8 cellular contexts compared by ENCODE assay signal in the genomic region with DNA sequence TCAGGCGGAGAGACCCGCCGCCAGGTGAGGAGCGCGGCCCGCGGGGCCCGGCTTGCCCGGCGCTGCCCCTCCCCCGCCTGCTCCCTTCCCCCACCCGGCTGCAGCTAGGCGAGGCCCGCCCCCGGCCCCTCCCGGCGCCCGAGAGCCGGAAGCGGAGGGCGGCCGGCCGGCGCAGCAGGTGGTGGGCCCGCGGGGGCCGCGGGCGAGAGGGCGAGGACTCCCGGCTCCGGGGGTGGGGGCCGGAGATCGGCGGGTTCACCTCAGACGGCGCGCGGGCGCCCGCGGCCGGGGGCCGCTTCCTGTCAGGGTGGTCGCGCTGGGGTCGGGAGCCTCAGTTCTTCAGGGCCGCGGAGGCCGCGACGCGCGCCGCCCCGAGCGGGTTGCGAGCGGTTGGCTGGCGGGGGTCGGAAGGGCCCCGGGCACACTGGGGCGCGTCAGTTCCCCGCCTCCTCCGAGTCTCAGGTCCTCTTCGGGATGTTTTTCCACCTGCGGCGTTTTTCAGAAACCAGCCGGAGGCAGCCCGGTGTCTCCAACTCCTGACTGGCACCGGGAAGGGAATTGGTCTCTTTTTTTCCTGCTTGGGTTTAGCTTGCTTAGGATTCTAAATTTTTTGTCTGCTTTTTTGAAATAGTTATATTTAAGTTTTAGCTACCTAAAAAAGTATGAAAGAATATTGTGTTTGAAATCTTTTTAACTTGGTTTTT. TPM values are rescaled to one million over a fixed set of nuclear protein-coding genes. Genes with fewer than 3 reads are reported as not detected.
DNase-seq lines count a peak whose midpoint lies in the region; ATAC-seq and TF ChIP-seq lines count a peak whose summit lies in the region.

No MANE protein-coding gene starts in this region.

- no peaks in the 10 kb centered on the region for H3K27me3 ChIP-seq in thymus (ENCODE audit: control insufficient read depth, insufficient read depth)

- no peaks in the 10 kb centered on the region for H3K9me3 ChIP-seq in thymus (ENCODE audit: control insufficient read depth)

- peak overlapping the region; percentile 55 to 93 (median 85) for H3K27ac Mint-ChIP-seq in nephron

- no peaks in the 10 kb centered on the region for H3K4me1 ChIP-seq in thymus (ENCODE audit: control insufficient read depth, insufficient read depth, low read length)

- peaks cover 22% of the 10 kb centered on the region for H3K4me1 Mint-ChIP-seq in nephron

- DNase-seq in AG08395 (ENCODE audit: low spot score): peak; percentile 58
- peak; percentile 60 for DNase-seq in NCI-H2171 treated with DMSO at 0.1 percent for 48 hours (lab: John Stamatoyannopoulos, UW)
- DNase-seq in activated T-cell treated with anti-CD3 and anti-CD28 coated beads for 48 hours (ENCODE audit: low read depth): peak; percentile 53
- peak; percentile 22 for DNase-seq in fibroblast of pulmonary artery (ENCODE audit: low read depth)

- H3K27ac ChIP-seq in thymus (ENCODE audit: low read depth): peak overlapping the region; percentile 89

- peak; percentile 48 for TF ChIP-seq POLR2A in GM18505 (IDR thresholded peaks at IDR 0.05; ENCODE audit: borderline replicate concordance, extremely low read depth, insufficient read depth, insufficient read length)

- peak overlapping the region; percentile 68 for H3K4me3 ChIP-seq in fibroblast of pulmonary artery (replicated peaks; ENCODE audit: low read depth, low read length)
- peak overlapping the region; percentile 89 for H3K4me3 ChIP-seq in thymus (ENCODE audit: low read length)

- ATAC-seq in GM18505 (IDR thresholded peaks at IDR 0.05; ENCODE audit: unreplicated experiment): peak; percentile 54
- peak; percentile 41 for ATAC-seq in HG02884 (IDR thresholded peaks at IDR 0.05; ENCODE audit: unreplicated experiment)

- under 1% methylated on average over 72 of the region's 72 CpGs for WGBS in thymus

- TF ChIP-seq CTCF in fibroblast of pulmonary artery (IDR thresholded peaks at IDR 0.05; ENCODE audit: low read length, missing control alignments) (no peak), nephron (IDR thresholded peaks at IDR 0.05; ENCODE audit: unreplicated experiment in 3 of 3) (no peak)

- H3K36me3 Mint-ChIP-seq in nephron (ENCODE audit: low read depth): no peaks in the 10 kb centered on the region

- peak overlapping the region; percentile 91 to 95 (median 95) for H3K4me3 Mint-ChIP-seq in nephron

- H3K9me3 Mint-ChIP-seq in nephron: no peaks in the 10 kb centered on the region

- no peaks in the 10 kb centered on the region for H3K36me3 ChIP-seq in thymus (ENCODE audit: control insufficient read depth, insufficient read depth)

- H3K27me3 Mint-ChIP-seq in nephron (ENCODE audit: low read depth): peaks cover 17% of the 10 kb centered on the region

RNA-seq across cellular contexts. Expression of a gene that starts 0.5 kb away (rescaled TPM):
- 97.8 TPM for polyA plus RNA-seq in thymus

Comparison
In these comparisons a context has a peak if more than half of its experiments do, and no peak if none do; other contexts are left out.
1. Peak in every context shown above with its lines: DNase-seq, ATAC-seq, H3K4me3 ChIP-seq and H3K27ac ChIP-seq.